In the genomic region with DNA sequence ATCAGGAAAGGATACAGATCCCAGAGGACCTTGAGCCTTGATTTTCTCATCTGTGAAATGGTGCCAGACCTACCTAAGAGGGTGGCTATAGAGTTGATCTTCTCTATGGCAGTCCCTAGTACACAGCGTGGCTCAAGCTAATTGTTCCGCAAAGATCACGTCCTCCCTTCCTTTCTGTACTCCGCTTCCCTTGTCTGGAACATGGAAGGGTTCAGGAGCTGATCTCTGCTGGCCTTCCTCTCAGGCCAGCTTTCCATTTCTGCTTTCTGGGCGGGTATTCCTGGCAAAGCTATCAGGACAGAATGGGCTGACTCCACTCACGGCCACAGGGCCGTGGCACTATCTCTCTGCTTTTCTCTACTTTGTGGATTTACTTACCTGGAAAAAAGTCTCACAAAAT, we compare ENCODE assay signal across 24 cellular contexts. TPM values are rescaled to one million over a fixed set of nuclear protein-coding genes. Genes with fewer than 3 reads are reported as not detected.
DNase-seq lines count a peak whose midpoint lies in the region; ATAC-seq and TF ChIP-seq lines count a peak whose summit lies in the region.
"Had no signal": no experiment of that assay in that cellular context is flagged by ENCODE, and none has a peak within 500 bp of the region (broad histone marks: within the 10 kb centered on the region; RNA-seq: fewer than 3 reads in every experiment).

No MANE protein-coding gene starts in this region.

- TF ChIP-seq CTCF in coronary artery (IDR thresholded peaks at IDR 0.05) (no peak), neural progenitor cell (IDR thresholded peaks at IDR 0.05) (no peak), smooth muscle cell (IDR thresholded peaks at IDR 0.05; ENCODE audit: borderline replicate concordance, insufficient read depth, poor library complexity, severe bottlenecking) (no peak)

- intact Hi-C loops in Right ventricle myocardium superior (cut with DNase I), result no loop called here
- intact Hi-C loops in Right ventricle myocardium inferior (cut with DNase I), result loop anchor here (10.0 kb wide), 1 partner anchor 395 kb away; no protein-coding TSS in a partner anchor
- intact Hi-C loops in head of caudate nucleus (cut with DNase I), result no loop called here

- peak; percentile 8 for DNase-seq in Right ventricle myocardium superior
- no peak for DNase-seq in Right ventricle myocardium inferior (ENCODE audit: missing footprints)
- no peak for DNase-seq in coronary artery (ENCODE audit: low spot score)
- no peak for DNase-seq in neural progenitor cell (ENCODE audit: low spot score)
- DNase-seq in head of caudate nucleus, result no peak
- no peak for DNase-seq in smooth muscle cell (lab: John Stamatoyannopoulos, UW; ENCODE audit: unreplicated experiment)
- DNase-seq: activated CD4-positive, alpha-beta T cell treated with anti-CD3 and anti-CD28 coated beads for 48 hours; activated CD8-positive, alpha-beta memory T cell treated with anti-CD3 and anti-CD28 coated beads for 24 hours; activated gamma-delta T cell treated with Interleukin-2 at 50 U/mL for 16 hours; activated T-cell treated with anti-CD3 and anti-CD28 coated beads, Interleukin-2, amount 50 U/mL, for 1 hour; DMS153; Kasumi-1; left lung; natural killer cell; NCI-H510A treated with DMSO at 0.1 percent for 48 hours; PC-9; SHP77 had no signal

- H3K27ac ChIP-seq in coronary artery, result peak overlapping the region; percentile 37 to 67
- H3K27ac ChIP-seq in neural progenitor cell, result no peak overlapping the region
- no peak overlapping the region for H3K27ac ChIP-seq in smooth muscle cell (ENCODE audit: low read depth)
- H3K27ac ChIP-seq: epithelial cell of prostate, PC-9 had no signal

- H3K4me3 ChIP-seq in coronary artery, result no peak overlapping the region
- no peak overlapping the region for H3K4me3 ChIP-seq in neural progenitor cell
- H3K4me3 ChIP-seq in smooth muscle cell, result no peak overlapping the region
- H3K4me3 ChIP-seq: left lung, PC-9 had no signal

- H3K4me2 ChIP-seq in neural progenitor cell (no peak overlapping the region), smooth muscle cell (no peak overlapping the region)
- H3K4me2 ChIP-seq: PC-9 had no signal

- peaks cover 6% of the 10 kb centered on the region for H3K4me1 Mint-ChIP-seq in neural progenitor cell

- 96% methylated on average over 7 of the region's 7 CpGs for WGBS in smooth muscle cell (ENCODE audit: low lambda C conversion rate)

- H3F3A ChIP-seq in neural progenitor cell (ENCODE audit: low read depth) (no peaks in the 10 kb centered on the region), smooth muscle cell (ENCODE audit: low read depth) (no peaks in the 10 kb centered on the region)

- H3K4me1 ChIP-seq in neural progenitor cell (peaks cover 6% of the 10 kb centered on the region), smooth muscle cell (ENCODE audit: low read depth) (peaks cover 6% of the 10 kb centered on the region)

- H3K36me3 ChIP-seq in neural progenitor cell, result no peaks in the 10 kb centered on the region
- H3K36me3 ChIP-seq in smooth muscle cell (ENCODE audit: low read depth), result no peaks in the 10 kb centered on the region

- peaks cover 8% of the 10 kb centered on the region for H3K27me3 Mint-ChIP-seq in neural progenitor cell (ENCODE audit: insufficient read depth, low read depth)
- H3K27me3 Mint-ChIP-seq: B cell; central memory CD8-positive, alpha-beta T cell had no signal

- no peak overlapping the region for H3K4me3 Mint-ChIP-seq in neural progenitor cell
- H3K4me3 Mint-ChIP-seq: B cell; central memory CD8-positive, alpha-beta T cell; natural killer cell; T-helper 2 cell treated with Interferon-gamma antibody and Interleukin-4, amounts not matched to agents 5 μg/mL and 100 μg/mL, for 36 hours had no signal

- H3K36me3 Mint-ChIP-seq in neural progenitor cell, result peaks cover 7% of the 10 kb centered on the region
- H3K36me3 Mint-ChIP-seq: natural killer cell had no signal

- peak overlapping the region; percentile 66 for H3K27ac Mint-ChIP-seq in neural progenitor cell
- H3K27ac Mint-ChIP-seq: B cell; natural killer cell; T-helper 2 cell treated with Interferon-gamma antibody and Interleukin-4, amounts not matched to agents 5 μg/mL and 100 μg/mL, for 36 hours had no signal

- H2AFZ ChIP-seq in neural progenitor cell (replicated peaks) (no peak overlapping the region), smooth muscle cell (ENCODE audit: low read depth) (no peak overlapping the region)
- H2AFZ ChIP-seq: PC-9 had no signal

- peaks cover 37% of the 10 kb centered on the region for H3K79me2 ChIP-seq in neural progenitor cell (ENCODE audit: low read depth)
- H3K79me2 ChIP-seq in smooth muscle cell (ENCODE audit: low read depth), result peaks cover 13% of the 10 kb centered on the region

- H3K9me3 Mint-ChIP-seq in neural progenitor cell, result no peaks in the 10 kb centered on the region
- H3K9me3 Mint-ChIP-seq: central memory CD8-positive, alpha-beta T cell; natural killer cell; T-helper 2 cell treated with Interferon-gamma antibody and Interleukin-4, amounts not matched to agents 5 μg/mL and 100 μg/mL, for 36 hours had no signal

- H3K9ac ChIP-seq in neural progenitor cell (no peak overlapping the region), smooth muscle cell (ENCODE audit: low read depth) (no peak overlapping the region)

- H3K9me3 ChIP-seq in neural progenitor cell (ENCODE audit: low read depth), result no peaks in the 10 kb centered on the region
- no peaks in the 10 kb centered on the region for H3K9me3 ChIP-seq in smooth muscle cell (replicated peaks; ENCODE audit: low read depth)
- H3K9me3 ChIP-seq: left lung had no signal

- H3K27me3 ChIP-seq in neural progenitor cell (no peaks in the 10 kb centered on the region), smooth muscle cell (ENCODE audit: low read depth) (no peaks in the 10 kb centered on the region)
- H3K27me3 ChIP-seq: left lung had no signal

- peaks cover 42% of the 10 kb centered on the region for H4K20me1 ChIP-seq in neural progenitor cell (ENCODE audit: low read depth)
- H4K20me1 ChIP-seq in smooth muscle cell (ENCODE audit: low read depth), result peaks cover 65% of the 10 kb centered on the region

- ATAC-seq in Right ventricle myocardium superior (ENCODE audit: poor library complexity) (no peak), Right ventricle myocardium inferior (no peak), GM18870 (IDR thresholded peaks at IDR 0.05; ENCODE audit: unreplicated experiment) (no peak), HG03439 (IDR thresholded peaks at IDR 0.05; ENCODE audit: unreplicated experiment) (no peak)
- ATAC-seq: HCT116, left lung, natural killer cell had no signal

RNA-seq across cellular contexts. Expression of a gene that starts 6.5 kb away (rescaled TPM):
- total RNA-seq in Right ventricle myocardium superior (14.8 TPM), Right ventricle myocardium inferior (15.2 TPM), neural progenitor cell (ENCODE audit: low replicate concordance) (21.0 and 31.1 TPM in 2 replicates), smooth muscle cell (13.3 and 16.4 TPM in 2 replicates)
- polyA plus RNA-seq in smooth muscle cell, result 19.9 and 23.4 TPM in 2 replicates

Comparison
In these comparisons a context has a peak if more than half of its experiments do, and no peak if none do; other contexts are left out.
1. H3K27ac ChIP-seq: peak in coronary artery (2 of 2); none in neural progenitor cell (single experiment) and smooth muscle cell (single experiment).